Comparison of ENCODE assay signal across 8 cellular contexts in the genomic region with DNA sequence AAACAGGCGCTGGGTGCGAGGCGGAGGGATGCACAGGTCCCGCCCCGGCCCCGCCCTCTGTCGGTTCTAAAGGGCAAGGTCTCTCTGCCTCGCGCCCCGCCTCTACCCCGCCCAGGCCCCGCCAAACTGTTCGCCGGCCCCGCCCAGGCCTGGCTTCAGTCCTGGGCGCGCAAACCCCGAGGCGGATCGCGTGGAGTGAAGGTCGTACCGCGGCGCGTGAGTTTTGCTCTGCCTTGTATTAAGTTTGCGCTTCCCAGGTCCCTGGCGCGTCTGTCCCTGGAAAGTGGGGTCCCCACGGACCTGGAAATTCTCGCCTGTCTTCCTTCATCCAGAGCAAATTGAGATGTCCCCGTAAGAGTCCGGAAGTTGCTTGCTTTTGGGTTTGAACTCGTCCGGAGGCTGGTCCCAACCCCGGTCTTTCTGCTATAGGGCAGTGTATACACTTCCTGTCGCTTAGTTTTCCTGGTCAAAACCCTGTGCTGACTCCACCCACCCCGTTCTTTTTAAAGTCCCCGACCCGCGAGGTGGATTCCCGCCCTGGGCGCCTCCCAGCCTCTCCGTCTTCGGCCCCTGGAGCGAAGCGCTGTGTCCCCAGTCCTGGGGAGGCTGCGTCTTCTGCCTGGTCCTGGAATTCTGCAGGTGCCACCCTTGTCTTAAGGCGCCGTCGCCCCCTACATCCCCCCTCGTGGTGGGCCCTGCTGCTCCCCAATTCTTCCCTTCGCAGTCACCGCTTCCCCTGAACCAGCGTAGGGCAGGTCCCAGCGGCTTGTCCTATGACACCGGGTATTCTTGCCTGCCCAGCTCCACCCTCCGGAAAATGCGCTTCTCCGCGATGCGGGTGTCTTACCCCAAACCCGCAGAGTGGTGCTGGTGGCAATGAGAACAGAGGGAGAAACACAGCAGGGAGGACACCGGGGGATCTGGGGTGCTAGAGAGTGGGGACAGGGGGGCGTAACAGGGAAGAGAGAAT. TPM values are rescaled to one million over a fixed set of nuclear protein-coding genes. Genes with fewer than 3 reads are reported as not detected.
DNase-seq lines count a peak whose midpoint lies in the region; ATAC-seq, FAIRE-seq and TF ChIP-seq lines count a peak whose summit lies in the region.

No MANE protein-coding gene starts in this region.

- H3K4me3 ChIP-seq in bronchial epithelial cell (ENCODE audit: low read depth, low read length): peak overlapping the region; percentile 41

- no peak for TF ChIP-seq CTCF in bronchial epithelial cell (IDR thresholded peaks at IDR 0.05; ENCODE audit: insufficient read depth, low read length, severe bottlenecking)

- peak; percentile 51 for ATAC-seq in GM18858 (IDR thresholded peaks at IDR 0.05; ENCODE audit: unreplicated experiment)
- peak; percentile 86 for ATAC-seq in HG03103 (IDR thresholded peaks at IDR 0.05; ENCODE audit: low read depth, unreplicated experiment)

- peak; percentile 67 to 83 (median 81) for DNase-seq in activated CD4-positive, CD25-positive, alpha-beta regulatory T cell (lab: John Stamatoyannopoulos, UW)
- DNase-seq in bronchial epithelial cell (ENCODE audit: low read depth) (peak; percentile 69), islet precursor cell (peak; percentile 96), SKM-1 (lab: John Stamatoyannopoulos, UW; ENCODE audit: unreplicated experiment) (no peak), NCI-H446 (lab: John Stamatoyannopoulos, UW) (no peak)
- peak; percentile 82 to 91 for DNase-seq in stimulated activated CD4-positive, alpha-beta T cell treated with anti-CD3 and anti-CD28 coated beads, Interleukin-12 subunit alpha, Interleukin-12 subunit beta, amount 100 ng/mL, for 24 hours (ENCODE audit: low read depth in 2 of 2)

- no peaks in the 10 kb centered on the region for H3K27me3 ChIP-seq in bronchial epithelial cell (ENCODE audit: control insufficient read depth, insufficient read depth, low read length)

- no peak for FAIRE-seq in bronchial epithelial cell (lab: Jason Lieb, UNC)

- peaks cover 2% of the 10 kb centered on the region for H3K36me3 ChIP-seq in bronchial epithelial cell (ENCODE audit: control insufficient read depth, insufficient read depth, low read length)

RNA-seq across cellular contexts. Expression of a gene that starts 8.6 kb away (rescaled TPM):
- total RNA-seq in bronchial epithelial cell: 12.6 and 17.0 TPM in 2 replicates

RNA-seq across cellular contexts. Expression of a gene that starts 34.0 kb away (rescaled TPM):
- total RNA-seq in bronchial epithelial cell: 11.6 and 15.6 TPM in 2 replicates

Comparison
In these comparisons a context has a peak if more than half of its experiments do, and no peak if none do; other contexts are left out.
1. DNase-seq: peak in activated CD4-positive, CD25-positive, alpha-beta regulatory T cell (4 of 4), bronchial epithelial cell (single experiment), islet precursor cell (single experiment) and stimulated activated CD4-positive, alpha-beta T cell treated with anti-CD3 and anti-CD28 coated beads, Interleukin-12 subunit alpha, Interleukin-12 subunit beta, amount 100 ng/mL, for 24 hours (2 of 2); none in SKM-1 (single experiment) and NCI-H446 (0 of 2).